In genomic region chr11:2466869-2467694, GRCh38 we compare ENCODE assay signal across 11 cellular contexts. TPM values are rescaled to one million over a fixed set of nuclear protein-coding genes. Genes with fewer than 3 reads are reported as not detected.
DNase-seq lines count a peak whose midpoint lies in the region; ATAC-seq and TF ChIP-seq lines count a peak whose summit lies in the region.
"Had no signal": no experiment of that assay in that cellular context is flagged by ENCODE, and none has a peak within 500 bp of the region (broad histone marks: within the 10 kb centered on the region; RNA-seq: fewer than 3 reads in every experiment).

No MANE protein-coding gene starts in this region.

- peak overlapping the region; percentile 60 for H3K27ac Mint-ChIP-seq in activated CD4-positive, alpha-beta T cell treated with anti-CD3 and anti-CD28 coated beads, Interleukin-2, amount 10 ng/mL, durations not matched to agents 24 days and 14 days
- peak overlapping the region in 2 of 6 donors; percentile 13 to 56 for H3K27ac Mint-ChIP-seq in immature natural killer cell

- intact Hi-C loops in activated CD4-positive, alpha-beta T cell treated with anti-CD3 and anti-CD28 coated beads, Interleukin-2, amount 10 ng/mL, durations not matched to agents 24 days and 14 days (cut with micrococcal nuclease), result loop anchor here (2.0 kb wide), 1 partner anchor 20 kb away; no protein-coding TSS in a partner anchor

- H3K9me3 ChIP-seq in BLaER1 treated with 17β-estradiol and CSF1 and Interleukin-3, amounts not matched to agents 10 nM and 100 nM (replicated peaks in 1 of 11), result no peaks in the 10 kb centered on the region
- no peaks in the 10 kb centered on the region for H3K9me3 ChIP-seq in WERI-Rb-1 (ENCODE audit: severe bottlenecking)
- H3K9me3 ChIP-seq: psoas muscle had no signal

- peak; percentile 91 for DNase-seq in activated CD4-positive, alpha-beta T cell treated with anti-CD3 and anti-CD28 coated beads, Interleukin-2, amount 10 ng/mL, durations not matched to agents 24 days and 14 days
- DNase-seq in immature natural killer cell (peak; percentile 75 to 79 (median 79)), DMS153 treated with DMSO at 0.1 percent for 48 hours (lab: John Stamatoyannopoulos, UW; ENCODE audit: unreplicated experiment) (no peak), WERI-Rb-1 (no peak), NCI-H774 (lab: John Stamatoyannopoulos, UW) (no peak)
- DNase-seq: NCI-H524, psoas muscle had no signal

- no peaks in the 10 kb centered on the region for H3K9me3 Mint-ChIP-seq in activated CD4-positive, alpha-beta T cell treated with anti-CD3 and anti-CD28 coated beads, Interleukin-2, amount 10 ng/mL, durations not matched to agents 24 days and 14 days
- no peaks in the 10 kb centered on the region for H3K9me3 Mint-ChIP-seq in immature natural killer cell

- H3K36me3 ChIP-seq in BLaER1 treated with 17β-estradiol and CSF1 and Interleukin-3, amounts not matched to agents 10 nM and 100 nM, result no peaks in the 10 kb centered on the region
- H3K36me3 ChIP-seq in WERI-Rb-1, result no peaks in the 10 kb centered on the region

- H3K27me3 Mint-ChIP-seq in activated CD4-positive, alpha-beta T cell treated with anti-CD3 and anti-CD28 coated beads, Interleukin-2, amount 10 ng/mL, durations not matched to agents 24 days and 14 days, result peaks cover 5% of the 10 kb centered on the region
- peaks cover 15 to 33% (median 15%) of the 10 kb centered on the region in 3 donors for H3K27me3 Mint-ChIP-seq in immature natural killer cell (ENCODE audit: low read depth in 3 of 3)

- peak overlapping the region; percentile 68 for H3K4me3 Mint-ChIP-seq in activated CD4-positive, alpha-beta T cell treated with anti-CD3 and anti-CD28 coated beads, Interleukin-2, amount 10 ng/mL, durations not matched to agents 24 days and 14 days
- peak overlapping the region; percentile 20 to 67 (median 61) for H3K4me3 Mint-ChIP-seq in immature natural killer cell

- 0 out of 22 replicates have a peak overlapping the region, but pooled peaks of 1 of the 11 experiments have one; percentile 25 for H3K27ac ChIP-seq in BLaER1 treated with 17β-estradiol and CSF1 and Interleukin-3, amounts not matched to agents 10 nM and 100 nM
- no peak overlapping the region for H3K27ac ChIP-seq in WERI-Rb-1
- H3K27ac ChIP-seq: psoas muscle had no signal

- no peaks in the 10 kb centered on the region for H3K36me3 Mint-ChIP-seq in activated CD4-positive, alpha-beta T cell treated with anti-CD3 and anti-CD28 coated beads, Interleukin-2, amount 10 ng/mL, durations not matched to agents 24 days and 14 days (ENCODE audit: low read depth)
- no peaks in the 10 kb centered on the region for H3K36me3 Mint-ChIP-seq in immature natural killer cell

- peak overlapping the region in 4 of 11 experiments; percentile 20 to 49 (median 43); a peak in 3 of 22 replicates for H3K9ac ChIP-seq in BLaER1 treated with 17β-estradiol and CSF1 and Interleukin-3, amounts not matched to agents 10 nM and 100 nM

- H4K20me1 ChIP-seq in BLaER1 treated with 17β-estradiol and CSF1 and Interleukin-3, amounts not matched to agents 10 nM and 100 nM, result peaks cover 57 to 97% (median 78%) of the 10 kb centered on the region in 11 experiments

- TF ChIP-seq CTCF in WERI-Rb-1 (IDR thresholded peaks at IDR 0.05; ENCODE audit: low read depth, low read length), result no peak

- ATAC-seq in HG03108 (IDR thresholded peaks at IDR 0.05; ENCODE audit: unreplicated experiment) (peak; percentile 74), HG02970 (IDR thresholded peaks at IDR 0.05; ENCODE audit: low FRiP score, unreplicated experiment) (no peak)
- ATAC-seq: psoas muscle had no signal

- H3K4me2 ChIP-seq in BLaER1 treated with 17β-estradiol and CSF1 and Interleukin-3, amounts not matched to agents 10 nM and 100 nM, result peak overlapping the region; percentile 87 to 97 (median 94)

- peaks cover 16 to 56% (median 32%) of the 10 kb centered on the region in 11 experiments for H3K27me3 ChIP-seq in BLaER1 treated with 17β-estradiol and CSF1 and Interleukin-3, amounts not matched to agents 10 nM and 100 nM
- peaks cover 43% of the 10 kb centered on the region for H3K27me3 ChIP-seq in WERI-Rb-1 (ENCODE audit: insufficient read depth, low read depth, severe bottlenecking)

- peaks cover 22% of the 10 kb centered on the region for H3K4me1 Mint-ChIP-seq in activated CD4-positive, alpha-beta T cell treated with anti-CD3 and anti-CD28 coated beads, Interleukin-2, amount 10 ng/mL, durations not matched to agents 24 days and 14 days
- H3K4me1 Mint-ChIP-seq in immature natural killer cell, result peaks cover 15 to 30% of the 10 kb centered on the region in 2 donors

- peaks cover 51 to 69% (median 67%) of the 10 kb centered on the region in 10 experiments for H3K4me1 ChIP-seq in BLaER1 treated with 17β-estradiol and CSF1 and Interleukin-3, amounts not matched to agents 10 nM and 100 nM
- H3K4me1 ChIP-seq: psoas muscle had no signal

- peak overlapping the region in 4 of 10 experiments; percentile 13 to 49 (median 31); a peak in 3 of 20 replicates for H3K4me3 ChIP-seq in BLaER1 treated with 17β-estradiol and CSF1 and Interleukin-3, amounts not matched to agents 10 nM and 100 nM
- no peak overlapping the region for H3K4me3 ChIP-seq in WERI-Rb-1 (ENCODE audit: low read depth, low read length)
- H3K4me3 ChIP-seq: psoas muscle had no signal

RNA-seq across cellular contexts. Expression of gene KCNQ1, which starts 22.3 kb away (rescaled TPM):
- total RNA-seq in activated CD4-positive, alpha-beta T cell treated with anti-CD3 and anti-CD28 coated beads, Interleukin-2, amount 10 ng/mL, durations not matched to agents 24 days and 14 days, result 6.4 TPM in 2 replicates
- polyA plus RNA-seq in immature natural killer cell, result 1 to 10 TPM in 1 of 3 donors, under 1 TPM in 2; 0.13 to 1.1 (median 0.73) TPM
- total RNA-seq: Daoy had no signal

RNA-seq across cellular contexts. Expression of gene TRPM5, which starts 22.8 kb away (rescaled TPM):
- not detected in 2 replicates for total RNA-seq in activated CD4-positive, alpha-beta T cell treated with anti-CD3 and anti-CD28 coated beads, Interleukin-2, amount 10 ng/mL, durations not matched to agents 24 days and 14 days
- polyA plus RNA-seq in immature natural killer cell, result not detected
- total RNA-seq: psoas muscle had no signal
- polyA plus RNA-seq: psoas muscle had no signal

Comparison
In these comparisons a context has a peak if more than half of its experiments do, and no peak if none do; other contexts are left out.
1. DNase-seq: peak in activated CD4-positive, alpha-beta T cell treated with anti-CD3 and anti-CD28 coated beads, Interleukin-2, amount 10 ng/mL, durations not matched to agents 24 days and 14 days (single experiment) and immature natural killer cell (3 of 3); none in DMS153 treated with DMSO at 0.1 percent for 48 hours (single experiment), WERI-Rb-1 (single experiment) and NCI-H774 (single experiment).